1 cellular context compared by ENCODE assay signal in genomic region chr1:241706967-241707366, GRCh38.
TF ChIP-seq lines count a peak whose summit lies in the region.

No MANE protein-coding gene starts in this region.

TF ChIP-seq in HCT116, 20 proteins besides CTCF, POLR2A, EP300 and RAD21 (continued from another document):
- TF ChIP-seq, protein P1, sequence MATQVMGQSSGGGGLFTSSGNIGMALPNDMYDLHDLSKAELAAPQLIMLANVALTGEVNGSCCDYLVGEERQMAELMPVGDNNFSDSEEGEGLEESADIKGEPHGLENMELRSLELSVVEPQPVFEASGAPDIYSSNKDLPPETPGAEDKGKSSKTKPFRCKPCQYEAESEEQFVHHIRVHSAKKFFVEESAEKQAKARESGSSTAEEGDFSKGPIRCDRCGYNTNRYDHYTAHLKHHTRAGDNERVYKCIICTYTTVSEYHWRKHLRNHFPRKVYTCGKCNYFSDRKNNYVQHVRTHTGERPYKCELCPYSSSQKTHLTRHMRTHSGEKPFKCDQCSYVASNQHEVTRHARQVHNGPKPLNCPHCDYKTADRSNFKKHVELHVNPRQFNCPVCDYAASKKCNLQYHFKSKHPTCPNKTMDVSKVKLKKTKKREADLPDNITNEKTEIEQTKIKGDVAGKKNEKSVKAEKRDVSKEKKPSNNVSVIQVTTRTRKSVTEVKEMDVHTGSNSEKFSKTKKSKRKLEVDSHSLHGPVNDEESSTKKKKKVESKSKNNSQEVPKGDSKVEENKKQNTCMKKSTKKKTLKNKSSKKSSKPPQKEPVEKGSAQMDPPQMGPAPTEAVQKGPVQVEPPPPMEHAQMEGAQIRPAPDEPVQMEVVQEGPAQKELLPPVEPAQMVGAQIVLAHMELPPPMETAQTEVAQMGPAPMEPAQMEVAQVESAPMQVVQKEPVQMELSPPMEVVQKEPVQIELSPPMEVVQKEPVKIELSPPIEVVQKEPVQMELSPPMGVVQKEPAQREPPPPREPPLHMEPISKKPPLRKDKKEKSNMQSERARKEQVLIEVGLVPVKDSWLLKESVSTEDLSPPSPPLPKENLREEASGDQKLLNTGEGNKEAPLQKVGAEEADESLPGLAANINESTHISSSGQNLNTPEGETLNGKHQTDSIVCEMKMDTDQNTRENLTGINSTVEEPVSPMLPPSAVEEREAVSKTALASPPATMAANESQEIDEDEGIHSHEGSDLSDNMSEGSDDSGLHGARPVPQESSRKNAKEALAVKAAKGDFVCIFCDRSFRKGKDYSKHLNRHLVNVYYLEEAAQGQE (IDR thresholded peaks at IDR 0.05; ENCODE audit: low read depth), result no peak
- TF ChIP-seq EGR1 (IDR thresholded peaks at IDR 0.05; ENCODE audit: low read depth), result no peak
- no peak for TF ChIP-seq ZFX (IDR thresholded peaks at IDR 0.05)
- no peak for TF ChIP-seq TCF7L2 (IDR thresholded peaks at IDR 0.05; ENCODE audit: borderline replicate concordance, extremely low read depth, insufficient read depth, insufficient read length)
- no peak for TF ChIP-seq POLR2AphosphoS5 (IDR thresholded peaks at IDR 0.05; ENCODE audit: low read depth, low read length)
- TF ChIP-seq CBX3 (IDR thresholded peaks at IDR 0.05; ENCODE audit: low read depth), result peak; percentile 80; the same call in 1 of the 2 replicates
- TF ChIP-seq EZH2phosphoT487 (IDR thresholded peaks at IDR 0.05; ENCODE audit: borderline replicate concordance), result no peak
- no peak for TF ChIP-seq ELF1 (IDR thresholded peaks at IDR 0.05; ENCODE audit: borderline replicate concordance, low read depth)
- TF ChIP-seq JUND (IDR thresholded peaks at IDR 0.05), result peak; percentile 85
- no peak for TF ChIP-seq EZH2 (IDR thresholded peaks at IDR 0.05)
- TF ChIP-seq SP1 (IDR thresholded peaks at IDR 0.05; ENCODE audit: low read depth), result peak; percentile 77
- TF ChIP-seq CEBPB (IDR thresholded peaks at IDR 0.05; ENCODE audit: low read depth), result no peak
- TF ChIP-seq ZBTB33 (IDR thresholded peaks at IDR 0.05; ENCODE audit: extremely low read depth, insufficient replicate concordance, low read length), result no peak
- TF ChIP-seq SRF (IDR thresholded peaks at IDR 0.05; ENCODE audit: low read depth), result no peak; the same call in 1 of the 2 replicates
- TF ChIP-seq, protein P2, sequence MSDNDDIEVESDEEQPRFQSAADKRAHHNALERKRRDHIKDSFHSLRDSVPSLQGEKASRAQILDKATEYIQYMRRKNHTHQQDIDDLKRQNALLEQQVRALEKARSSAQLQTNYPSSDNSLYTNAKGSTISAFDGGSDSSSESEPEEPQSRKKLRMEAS (IDR thresholded peaks at IDR 0.05), result no peak; the same call in 1 of the 2 replicates
- peak; percentile 84 for TF ChIP-seq FOSL1 (IDR thresholded peaks at IDR 0.05; ENCODE audit: low read depth)
- TF ChIP-seq ATF3 (IDR thresholded peaks at IDR 0.05), result no peak
- TF ChIP-seq SIN3A (IDR thresholded peaks at IDR 0.05; ENCODE audit: low read depth), result no peak
- no peak for TF ChIP-seq YY1 (IDR thresholded peaks at IDR 0.05; ENCODE audit: extremely low read depth, insufficient replicate concordance, low read depth, low read length)
TF ChIP-seq in HCT116: peak in this region for 4.
